ENCODE assay signal across 21 cellular contexts in genomic region chr1:167808690-167809089, GRCh38.
A peak's percentile ranks its signal among the peaks of the same experiment; 100 is the strongest.
DNase-seq lines count a peak whose midpoint lies in the region; ATAC-seq, FAIRE-seq and TF ChIP-seq lines count a peak whose summit lies in the region.
"Had no signal": no experiment of that assay in that cellular context is flagged by ENCODE, and none has a peak within 500 bp of the region (broad histone marks: within the 10 kb centered on the region; RNA-seq: fewer than 3 reads in every experiment).

No MANE protein-coding gene starts in this region.

- no peak overlapping the region for H3K4me2 ChIP-seq in IMR-90 (ENCODE audit: low read depth, low read length)
- H3K4me2 ChIP-seq: PC-9 had no signal

- H3K36me3 ChIP-seq in ACC112 (ENCODE audit: insufficient read depth, low read length) (no peaks in the 10 kb centered on the region), IMR-90 (ENCODE audit: control insufficient read depth, insufficient read depth, low read length) (no peaks in the 10 kb centered on the region), left ventricle myocardium inferior (no peaks in the 10 kb centered on the region), esophagus squamous epithelium (no peaks in the 10 kb centered on the region)

- H3K9me3 ChIP-seq in IMR-90 (ENCODE audit: control insufficient read depth, insufficient read depth, low read length) (no peaks in the 10 kb centered on the region), left ventricle myocardium inferior (replicated peaks) (peaks cover 14% of the 10 kb centered on the region), esophagus squamous epithelium (no peaks in the 10 kb centered on the region)

- no peak overlapping the region for H4K91ac ChIP-seq in IMR-90 (ENCODE audit: insufficient read depth, low read depth, low read length)

- no peak for TF ChIP-seq RAD21 in IMR-90 (IDR thresholded peaks at IDR 0.05; ENCODE audit: low read length)

- peak overlapping the region; percentile 38; the same call in 1 of the 2 replicates for H3K23ac ChIP-seq in IMR-90 (ENCODE audit: low read depth, low read length)

- peak overlapping the region; percentile 9; the same call in 1 of the 2 replicates for H3K27ac ChIP-seq in ACC112 (ENCODE audit: low read depth, low read length)
- H3K27ac ChIP-seq in IMR-90 (ENCODE audit: insufficient read depth, low read length), result no peak overlapping the region
- H3K27ac ChIP-seq in left ventricle myocardium inferior (replicated peaks), result no peak overlapping the region
- no peak overlapping the region for H3K27ac ChIP-seq in esophagus squamous epithelium
- H3K27ac ChIP-seq: GM23248, PC-9 had no signal

- H2BK120ac ChIP-seq in IMR-90 (ENCODE audit: low read depth, low read length), result peak overlapping the region; percentile 37; the same call in 1 of the 2 replicates

- H3K56ac ChIP-seq in IMR-90 (ENCODE audit: extremely low read depth, insufficient read depth, low read length), result no peak overlapping the region

- H3K4me3 ChIP-seq in ACC112 (ENCODE audit: low read depth, low read length) (peak overlapping the region; percentile 1; the same call in 1 of the 2 replicates), IMR-90 (ENCODE audit: insufficient read depth, low read depth, low read length) (no peak overlapping the region), choroid plexus epithelial cell (ENCODE audit: low read depth, low read length) (no peak overlapping the region), left ventricle myocardium inferior (no peak overlapping the region), esophagus squamous epithelium (no peak overlapping the region)
- H3K4me3 ChIP-seq: GM23248, PC-9 had no signal

- BruUV-seq in IMR-90 (replicated peaks; lab: Mats Ljungman, UMichigan), result no TSS peak

- peak; percentile 79 for FAIRE-seq in TTC549 (lab: Jason Lieb, UNC)
- FAIRE-seq: G401.6 had no signal

- in situ Hi-C loops in IMR-90 (cut with MboI; ENCODE audit: low sequenced_read_pairs), result no loop called here

- no peak overlapping the region for H2AK5ac ChIP-seq in IMR-90 (ENCODE audit: low read depth, low read length)

- POLR2A ChIA-PET in IMR-90 (lab: Charles Lee; ENCODE audit: unreplicated experiment), result interaction anchor here (0.6 kb wide), 1 partner anchor 95 kb away, joined by 4 read pairs; no protein-coding TSS in a partner anchor

- no peak overlapping the region for H4K8ac ChIP-seq in IMR-90 (ENCODE audit: low read depth in 2 of 2, low read length in 2 of 2)

- peak overlapping the region; percentile 67; the same call in 1 of the 2 replicates for H3K14ac ChIP-seq in IMR-90 (replicated peaks; ENCODE audit: low read depth, low read length)

- TF ChIP-seq CTCF in IMR-90 (conservative IDR thresholded peaks at IDR 0.05; ENCODE audit: low read depth, low read length) (no peak), choroid plexus epithelial cell (conservative IDR thresholded peaks at IDR 0.05; ENCODE audit: low read depth, low read length) (no peak), left ventricle myocardium inferior (IDR thresholded peaks at IDR 0.05; ENCODE audit: borderline replicate concordance) (no peak), esophagus squamous epithelium (IDR thresholded peaks at IDR 0.05) (no peak)

- H2BK5ac ChIP-seq in IMR-90 (ENCODE audit: low read depth, low read length, poor library complexity, severe bottlenecking), result no peak overlapping the region

- 0 out of 4 replicates have a peak, but pooled peaks cover 0 to 5% of the 10 kb centered on the region in 2 experiments for H3K79me1 ChIP-seq in IMR-90 (ENCODE audit: low read depth in 1 of 2, low read length in 2 of 2)

- no peak overlapping the region for H3K18ac ChIP-seq in IMR-90 (ENCODE audit: low read depth, low read length)

- H3K27me3 ChIP-seq in ACC112 (ENCODE audit: insufficient read depth, low read length), result no peaks in the 10 kb centered on the region
- H3K27me3 ChIP-seq in IMR-90 (ENCODE audit: control insufficient read depth, insufficient read depth, low read length), result no peaks in the 10 kb centered on the region
- H3K27me3 ChIP-seq in left ventricle myocardium inferior (ENCODE audit: low read depth), result no peaks in the 10 kb centered on the region
- H3K27me3 ChIP-seq in esophagus squamous epithelium, result no peaks in the 10 kb centered on the region

- no peak overlapping the region for H4K5ac ChIP-seq in IMR-90 (ENCODE audit: low read depth, low read length)

- intact Hi-C loops in IMR-90 (cut with micrococcal nuclease) (loop anchor here (10.0 kb wide), 2 partner anchors 204 to 584 kb away; partner anchors contain the start of gene POU2F1), left ventricle myocardium inferior (cut with micrococcal nuclease) (loop anchor here (10.0 kb wide), 1 partner anchor 204 kb away; no protein-coding TSS in a partner anchor), esophagus squamous epithelium (cut with DNase I) (no loop called here)

- H3K79me2 ChIP-seq in ACC112 (ENCODE audit: control insufficient read depth, insufficient read depth, low read length, unreplicated experiment), result no peaks in the 10 kb centered on the region

- H3K9ac ChIP-seq in IMR-90 (ENCODE audit: low read depth, low read length), result no peak overlapping the region
- H3K9ac ChIP-seq: GM23248 had no signal

- no CpG with 5 or more reads among the region's 3 CpGs for WGBS in IMR-90 (ENCODE audit: extremely low coverage in 2 of 2, insufficient read length in 1 of 2), 2 experiments
- 57 to 61% methylated on average over 3 of the region's 3 CpGs for WGBS in esophagus squamous epithelium, 2 donors

- peaks cover 12% of the 10 kb centered on the region for H3K9me1 ChIP-seq in IMR-90 (ENCODE audit: insufficient read depth, low read length)

- H2AK9ac ChIP-seq in IMR-90 (replicated peaks; ENCODE audit: low read depth, low read length, poor library complexity), result no peak overlapping the region

- no peak overlapping the region for H2AFZ ChIP-seq in ACC112 (ENCODE audit: low read length, unreplicated experiment)
- H2AFZ ChIP-seq in IMR-90 (replicated peaks; ENCODE audit: low read length, poor library complexity), result no peak overlapping the region
- H2AFZ ChIP-seq: GM23248, PC-9 had no signal

- H3K4me1 ChIP-seq in ACC112 (ENCODE audit: control insufficient read depth, insufficient read depth, low read length, unreplicated experiment) (peaks cover 29% of the 10 kb centered on the region), IMR-90 (ENCODE audit: control insufficient read depth, insufficient read depth, low read length) (peaks cover 8% of the 10 kb centered on the region), left ventricle myocardium inferior (no peaks in the 10 kb centered on the region), esophagus squamous epithelium (peaks cover 0 to 16% (median 5%) of the 10 kb centered on the region in 3 donors)

- no peak for TF ChIP-seq POLR2A in IMR-90 (IDR thresholded peaks at IDR 0.05; ENCODE audit: low read depth, low read length)
- TF ChIP-seq POLR2A in esophagus squamous epithelium (IDR thresholded peaks at IDR 0.05), result no peak

- CTCF ChIA-PET in IMR-90 (lab: Yijun Ruan, JAX), result no interaction called here

- dilution Hi-C loops in IMR-90 (cut with HindIII; ENCODE audit: low sequenced_read_pairs, unreplicated experiment), result no loop called here

- H2BK20ac ChIP-seq in IMR-90 (ENCODE audit: low read depth, low read length), result no peak overlapping the region

- no peak overlapping the region for H2BK15ac ChIP-seq in IMR-90 (ENCODE audit: low read depth, low read length)

- DNase-seq in IMR-90 (no peak), choroid plexus epithelial cell (ENCODE audit: low read depth) (peak; percentile 50), left ventricle myocardium inferior (no peak), esophagus squamous epithelium (lab: John Stamatoyannopoulos, UW) (no peak)
- DNase-seq in activated naive CD4-positive, alpha-beta T cell treated with Interleukin-2 at 50 U/mL for 16 hours, result no peak
- DNase-seq: 8988T, AML-193, DMS 273 treated with DMSO at 0.1 percent for 48 hours, DND-41, KBM-7, MV-4-11, NCI-H1417, NCI-H187, NCI-H226, NCI-H524 treated with DMSO at 0.1 percent for 48 hours, PC-9 had no signal

- ATAC-seq in IMR-90 (ENCODE audit: low read depth) (no peak), GM21528 (IDR thresholded peaks at IDR 0.05; ENCODE audit: low FRiP score, unreplicated experiment) (no peak)

- H3K4ac ChIP-seq in IMR-90 (ENCODE audit: low read depth, low read length), result 0 out of 2 replicates have a peak overlapping the region, but pooled peaks have one; percentile 24

- no peaks in the 10 kb centered on the region for H4K20me1 ChIP-seq in IMR-90 (ENCODE audit: insufficient read depth, low read length)

TF ChIP-seq in IMR-90, 13 proteins besides CTCF, POLR2A, EP300 and RAD21 (continues in another document):
- TF ChIP-seq NFE2L2 (IDR thresholded peaks at IDR 0.05; ENCODE audit: low read depth, low read length) (no peak), SMC3 (IDR thresholded peaks at IDR 0.05; ENCODE audit: low read depth, low read length) (no peak), ELK1 (IDR thresholded peaks at IDR 0.05; ENCODE audit: borderline replicate concordance, low read depth, low read length) (no peak), USF2 (IDR thresholded peaks at IDR 0.05; ENCODE audit: low read depth, low read length) (no peak), BHLHE40 (IDR thresholded peaks at IDR 0.05; ENCODE audit: low read depth, low read length) (no peak), RCOR1 (IDR thresholded peaks at IDR 0.05; ENCODE audit: insufficient replicate concordance, low read length) (no peak), FOS (IDR thresholded peaks at IDR 0.05; ENCODE audit: low read depth, low read length) (no peak), CEBPB (IDR thresholded peaks at IDR 0.05; ENCODE audit: low read depth, low read length) (no peak), MAFK (IDR thresholded peaks at IDR 0.05; ENCODE audit: low read depth, low read length) (no peak), RFX5 (IDR thresholded peaks at IDR 0.05; ENCODE audit: low read depth, low read length) (no peak), MXI1 (IDR thresholded peaks at IDR 0.05; ENCODE audit: borderline replicate concordance, low read depth, low read length) (no peak), CHD1 (IDR thresholded peaks at IDR 0.05; ENCODE audit: low read depth, low read length) (no peak)
